8 cellular contexts compared by ENCODE assay signal in genomic region chr5:159106569-159107282, GRCh38. TPM values are rescaled to one million over a fixed set of nuclear protein-coding genes. Genes with fewer than 3 reads are reported as not detected.
DNase-seq lines count a peak whose midpoint lies in the region; ATAC-seq and TF ChIP-seq lines count a peak whose summit lies in the region.

No MANE protein-coding gene starts in this region.

- peak overlapping the region; percentile 42 to 53 (median 44) for H3K4me3 ChIP-seq in esophagus muscularis mucosa

- H3K27me3 ChIP-seq in esophagus muscularis mucosa: peaks cover 0 to 72% (median 30%) of the 10 kb centered on the region in 4 donors

- peak overlapping the region in 3 of 10 donors; percentile 5 to 70 (median 46) for H3K27ac Mint-ChIP-seq in naive thymus-derived CD8-positive, alpha-beta T cell
- H3K27ac Mint-ChIP-seq in stimulated activated naive CD8-positive, alpha-beta T cell treated with anti-CD3 and anti-CD28 coated beads, Interleukin-15, Interleukin-2, amounts not matched to agents 100 ng/mL and 50 ng/mL, for 24 hours: peak overlapping the region; percentile 12

- DNase-seq in AML-193 (lab: John Stamatoyannopoulos, UW) (peak; percentile 20 to 30), NCI-H82 treated with DMSO at 0.1 percent for 48 hours (lab: John Stamatoyannopoulos, UW; ENCODE audit: unreplicated experiment) (peak; percentile 30), activated T-cell treated with anti-CD3 and anti-CD28 coated beads for 1 hour (ENCODE audit: low read depth) (peak; percentile 63), esophagus muscularis mucosa (ENCODE audit: extremely low spot score) (no peak)
- DNase-seq in naive thymus-derived CD8-positive, alpha-beta T cell: peak; percentile 51 to 82 (median 68)

- H3K4me3 Mint-ChIP-seq in naive thymus-derived CD8-positive, alpha-beta T cell: peak overlapping the region; percentile 73 to 93 (median 86)
- peak overlapping the region; percentile 82 for H3K4me3 Mint-ChIP-seq in stimulated activated naive CD8-positive, alpha-beta T cell treated with anti-CD3 and anti-CD28 coated beads, Interleukin-15, Interleukin-2, amounts not matched to agents 100 ng/mL and 50 ng/mL, for 24 hours

- H3K27ac ChIP-seq in esophagus muscularis mucosa (replicated peaks in 1 of 4): peak overlapping the region in 2 of 4 donors; percentile 29 to 33

- TF ChIP-seq CTCF in esophagus muscularis mucosa (IDR thresholded peaks at IDR 0.05): peak; percentile 79 to 88 (median 81)

- TF ChIP-seq EP300 in esophagus muscularis mucosa (IDR thresholded peaks at IDR 0.05): no peak

- no peak for TF ChIP-seq POLR2A in esophagus muscularis mucosa (IDR thresholded peaks at IDR 0.05; ENCODE audit: low read depth)

- H3K36me3 Mint-ChIP-seq in naive thymus-derived CD8-positive, alpha-beta T cell: peaks cover 0 to 2% (median 0%) of the 10 kb centered on the region in 3 donors
- H3K36me3 Mint-ChIP-seq in stimulated activated naive CD8-positive, alpha-beta T cell treated with anti-CD3 and anti-CD28 coated beads, Interleukin-15, Interleukin-2, amounts not matched to agents 100 ng/mL and 50 ng/mL, for 24 hours (ENCODE audit: low read depth): no peaks in the 10 kb centered on the region

- peak; percentile 57 for ATAC-seq in GM18870 (IDR thresholded peaks at IDR 0.05; ENCODE audit: unreplicated experiment)
- peak; percentile 50 for ATAC-seq in HG03108 (IDR thresholded peaks at IDR 0.05; ENCODE audit: unreplicated experiment)
- ATAC-seq in naive thymus-derived CD8-positive, alpha-beta T cell: peak; percentile 78 to 88

- WGBS in esophagus muscularis mucosa: 4% methylated on average over 39 of the region's 39 CpGs

- peaks cover 6 to 44% (median 24%) of the 10 kb centered on the region in 4 donors for H3K4me1 Mint-ChIP-seq in naive thymus-derived CD8-positive, alpha-beta T cell
- H3K4me1 Mint-ChIP-seq in stimulated activated naive CD8-positive, alpha-beta T cell treated with anti-CD3 and anti-CD28 coated beads, Interleukin-15, Interleukin-2, amounts not matched to agents 100 ng/mL and 50 ng/mL, for 24 hours (ENCODE audit: low read depth): peaks cover 33% of the 10 kb centered on the region

- H3K27me3 Mint-ChIP-seq in naive thymus-derived CD8-positive, alpha-beta T cell: peaks cover 31 to 64% (median 54%) of the 10 kb centered on the region in 5 donors
- H3K27me3 Mint-ChIP-seq in stimulated activated naive CD8-positive, alpha-beta T cell treated with anti-CD3 and anti-CD28 coated beads, Interleukin-15, Interleukin-2, amounts not matched to agents 100 ng/mL and 50 ng/mL, for 24 hours: peaks cover 66% of the 10 kb centered on the region

- POLR2A ChIA-PET in naive thymus-derived CD8-positive, alpha-beta T cell (lab: Charles Lee): interaction anchor here (0.6 to 2.1 kb wide), 5 partner anchors 71 to 932 kb away, joined by 3 to 14 read pairs (median 5); no protein-coding TSS in a partner anchor

- H3K9me3 ChIP-seq in esophagus muscularis mucosa: no peaks in the 10 kb centered on the region

- H3K4me1 ChIP-seq in esophagus muscularis mucosa: peaks cover 7 to 35% (median 29%) of the 10 kb centered on the region in 4 donors

- H3K9me3 Mint-ChIP-seq in naive thymus-derived CD8-positive, alpha-beta T cell: no peaks in the 10 kb centered on the region
- H3K9me3 Mint-ChIP-seq in stimulated activated naive CD8-positive, alpha-beta T cell treated with anti-CD3 and anti-CD28 coated beads, Interleukin-15, Interleukin-2, amounts not matched to agents 100 ng/mL and 50 ng/mL, for 24 hours: no peaks in the 10 kb centered on the region

- no peaks in the 10 kb centered on the region for H3K36me3 ChIP-seq in esophagus muscularis mucosa

- intact Hi-C loops in esophagus muscularis mucosa (cut with DNase I): loop anchor here (1.0 to 5.0 kb wide), 3 partner anchors 411 to 1029 kb away; no protein-coding TSS in a partner anchor

RNA-seq across cellular contexts. Expression of gene EBF1, which starts 7.0 kb away (rescaled TPM):
- total RNA-seq in esophagus muscularis mucosa: 10 to 100 TPM; 15.8 to 26.7 (median 21.6) TPM
- total RNA-seq in naive thymus-derived CD8-positive, alpha-beta T cell: 1 to 10 TPM; 2.9 to 4.8 TPM
- polyA plus RNA-seq in naive thymus-derived CD8-positive, alpha-beta T cell: under 1 TPM in 2 of 3 donors, not detected in 1; 0.07 to 0.60 TPM
